In the genomic region with DNA sequence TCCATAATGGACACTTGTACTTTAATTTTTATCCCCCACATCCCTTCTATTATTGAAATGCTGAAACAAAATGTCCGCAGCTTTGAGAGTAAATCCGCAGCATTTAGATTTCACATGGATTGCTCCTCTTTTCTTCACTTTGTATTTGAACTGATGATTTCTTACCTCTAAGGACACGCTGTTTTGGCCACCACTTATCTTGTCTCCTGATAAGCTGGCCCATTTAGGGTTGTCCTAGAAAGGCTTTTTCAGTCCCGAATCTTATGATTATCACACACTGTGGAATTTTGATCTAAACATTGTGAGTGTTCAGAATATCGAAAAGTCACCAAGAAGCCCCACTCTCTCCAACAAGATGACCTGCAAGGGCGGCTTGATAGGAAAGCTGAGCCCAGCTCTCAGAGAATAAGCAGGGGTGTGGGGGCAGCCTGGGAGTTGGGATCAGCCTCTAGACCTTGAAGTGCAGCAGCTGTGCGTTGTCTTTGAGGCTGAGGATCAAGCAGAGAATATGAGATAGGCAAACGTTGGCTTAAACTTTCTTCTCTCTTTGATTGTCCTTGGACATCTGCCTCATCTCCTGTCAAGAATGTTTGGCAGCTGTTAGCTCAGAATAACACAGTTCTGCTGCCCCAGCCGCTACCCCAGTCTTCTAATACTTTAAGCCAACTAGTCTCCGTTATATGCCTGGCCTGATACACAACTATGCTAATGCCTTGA, we compare ENCODE assay signal across 16 cellular contexts.
"Had no signal": no experiment of that assay in that cellular context is flagged by ENCODE, and none has a peak within 500 bp of the region (broad histone marks: within the 10 kb centered on the region; RNA-seq: fewer than 3 reads in every experiment).

No MANE protein-coding gene starts in this region.

- H3K27ac ChIP-seq: ascending aorta, esophagus muscularis mucosa, psoas muscle, sigmoid colon, suprapubic skin had no signal

- DNase-seq: activated CD4-positive, alpha-beta memory T cell treated with anti-CD3 and anti-CD28 coated beads, Interleukin-2, amount 10 ng/mL, durations not matched to agents 7 days and 5 days; activated CD4-positive, alpha-beta T cell treated with anti-CD3 and anti-CD28 coated beads for 36 hours; activated gamma-delta T cell treated with Interleukin-2 at 50 U/mL for 16 hours; activated T-cell treated with anti-CD3 and anti-CD28 coated beads, Interleukin-2, amount 50 U/mL, for 72 hours; naive B cell; occipital lobe; psoas muscle; sigmoid colon; stimulated activated CD4-positive, alpha-beta T cell treated with anti-CD3 and anti-CD28 coated beads, Interleukin-2, amount 100 ng/mL, for 48 hours; stimulated activated naive CD8-positive, alpha-beta T cell treated with anti-CD3 and anti-CD28 coated beads, Interleukin-15, Interleukin-2, amounts not matched to agents 100 U/mL and 50 U/mL, for 24 hours; T1000 had no signal

- H3K36me3 ChIP-seq: ascending aorta, esophagus muscularis mucosa, sigmoid colon, suprapubic skin had no signal

- H3K4me3 Mint-ChIP-seq: activated CD4-positive, alpha-beta memory T cell treated with anti-CD3 and anti-CD28 coated beads, Interleukin-2, amount 10 ng/mL, durations not matched to agents 7 days and 5 days; activated CD4-positive, alpha-beta T cell treated with anti-CD3 and anti-CD28 coated beads for 36 hours; activated T-cell treated with anti-CD3 and anti-CD28 coated beads, Interleukin-2, amount 50 U/mL, for 72 hours; mesothelial cell of epicardium; naive B cell had no signal

- H3K9me3 Mint-ChIP-seq: activated CD4-positive, alpha-beta memory T cell treated with anti-CD3 and anti-CD28 coated beads, Interleukin-2, amount 10 ng/mL, durations not matched to agents 7 days and 5 days; activated T-cell treated with anti-CD3 and anti-CD28 coated beads, Interleukin-2, amount 50 U/mL, for 72 hours had no signal

- FAIRE-seq: islet of Langerhans had no signal

- H3K4me1 Mint-ChIP-seq: naive B cell had no signal

- H3K27me3 ChIP-seq: ascending aorta, esophagus muscularis mucosa, sigmoid colon, suprapubic skin had no signal

- H3K4me1 ChIP-seq: psoas muscle, sigmoid colon, suprapubic skin had no signal

- H3K27me3 Mint-ChIP-seq: activated CD4-positive, alpha-beta memory T cell treated with anti-CD3 and anti-CD28 coated beads, Interleukin-2, amount 10 ng/mL, durations not matched to agents 7 days and 5 days; activated CD4-positive, alpha-beta T cell treated with anti-CD3 and anti-CD28 coated beads for 36 hours; naive B cell had no signal

- H3K9me3 ChIP-seq: ascending aorta, esophagus muscularis mucosa, psoas muscle, sigmoid colon, suprapubic skin had no signal

- H3K27ac Mint-ChIP-seq: activated CD4-positive, alpha-beta memory T cell treated with anti-CD3 and anti-CD28 coated beads, Interleukin-2, amount 10 ng/mL, durations not matched to agents 7 days and 5 days; activated CD4-positive, alpha-beta T cell treated with anti-CD3 and anti-CD28 coated beads for 36 hours; activated T-cell treated with anti-CD3 and anti-CD28 coated beads, Interleukin-2, amount 50 U/mL, for 72 hours; mesothelial cell of epicardium; naive B cell had no signal

- ATAC-seq: activated CD4-positive, alpha-beta T cell treated with anti-CD3 and anti-CD28 coated beads for 36 hours; activated T-cell treated with anti-CD3 and anti-CD28 coated beads, Interleukin-2, amount 50 U/mL, for 72 hours; psoas muscle; stimulated activated naive CD8-positive, alpha-beta T cell treated with anti-CD3 and anti-CD28 coated beads, Interleukin-15, Interleukin-2, amounts not matched to agents 100 U/mL and 50 U/mL, for 24 hours had no signal

- H3K4me3 ChIP-seq: ascending aorta, esophagus muscularis mucosa, psoas muscle, sigmoid colon, suprapubic skin had no signal

- H3K36me3 Mint-ChIP-seq: mesothelial cell of epicardium, naive B cell had no signal
